In genomic region chr17:67718325-67718941, GRCh38 we compare ENCODE assay signal across 8 cellular contexts. TPM values are rescaled to one million over a fixed set of nuclear protein-coding genes. Genes with fewer than 3 reads are reported as not detected.
A peak's percentile ranks its signal among the peaks of the same experiment; 100 is the strongest.
DNase-seq lines count a peak whose midpoint lies in the region; ATAC-seq, FAIRE-seq and TF ChIP-seq lines count a peak whose summit lies in the region.

No MANE protein-coding gene starts in this region.

- H3K4me3 ChIP-seq in CD8-positive, alpha-beta memory T cell (ENCODE audit: low read length) = peak overlapping the region; percentile 92
- H3K4me3 ChIP-seq in OCI-LY1 (ENCODE audit: low read depth, low read length, poor library complexity, severe bottlenecking) = peak overlapping the region; percentile 91
- peak overlapping the region; percentile 75 for H3K4me3 ChIP-seq in astrocyte of the cerebellum (ENCODE audit: low read depth, low read length)
- peak overlapping the region; percentile 64 to 90 (median 69) for H3K4me3 ChIP-seq in keratinocyte (ENCODE audit: control insufficient read depth in 2 of 3, extremely low read depth in 1 of 3, insufficient read depth in 2 of 3, low read depth in 1 of 3, low read length in 3 of 3)

- H3K27me3 Mint-ChIP-seq in CD8-positive, alpha-beta memory T cell = peaks cover under 1 to 2% of the 10 kb centered on the region in 2 donors

- H3K4me3 Mint-ChIP-seq in CD8-positive, alpha-beta memory T cell = peak overlapping the region; percentile 98 to 100 (median 99)

- peak overlapping the region; percentile 98 for H3K9ac ChIP-seq in OCI-LY1 (ENCODE audit: low read length)
- peak overlapping the region; percentile 96 for H3K9ac ChIP-seq in keratinocyte (ENCODE audit: control insufficient read depth, extremely low read depth, insufficient read depth, low read length)

- peaks cover 6 to 37% (median 9%) of the 10 kb centered on the region in 3 donors for H3K36me3 Mint-ChIP-seq in CD8-positive, alpha-beta memory T cell

- DNase-seq in CD8-positive, alpha-beta memory T cell = peak in 3 of 5 donors; percentile 14 to 33 (median 28)
- DNase-seq in astrocyte of the cerebellum (ENCODE audit: low read depth) = no peak
- no peak for DNase-seq in keratinocyte (ENCODE audit: low read depth, low spot score)
- DNase-seq in stimulated activated CD4-positive, alpha-beta T cell treated with anti-CD3 and anti-CD28 coated beads, Interleukin-2, amount 100 ng/mL, for 4 hours (ENCODE audit: low read depth) = peak; percentile 31
- DNase-seq in NCI-H2171 treated with DMSO at 0.1 percent for 48 hours (lab: John Stamatoyannopoulos, UW) = no peak

- H3F3A ChIP-seq in OCI-LY1 (ENCODE audit: insufficient read depth, low read length) = no peaks in the 10 kb centered on the region

- CTCF ChIA-PET in CD8-positive, alpha-beta memory T cell (lab: Charles Lee) = interaction anchor here (0.6 to 1.6 kb wide), 6 partner anchors 21 to 359 kb away, joined by 3 to 6 read pairs (median 4); partner anchors contain the start of genes BPTF and PSMD12

- H3K9me3 Mint-ChIP-seq in CD8-positive, alpha-beta memory T cell = no peaks in the 10 kb centered on the region

- in situ Hi-C loops in astrocyte of the cerebellum (cut with HindIII; ENCODE audit: low sequenced_read_pairs) = no loop called here

- H3K4me2 ChIP-seq in OCI-LY1 (ENCODE audit: low read length) (peak overlapping the region; percentile 98), keratinocyte (ENCODE audit: control insufficient read depth, extremely low read depth, insufficient read depth, low read depth, low read length) (peak overlapping the region; percentile 96)

- H2AFZ ChIP-seq in OCI-LY1 (ENCODE audit: low read length) (0 out of 2 replicates have a peak overlapping the region, but pooled peaks have one; percentile 23), keratinocyte (ENCODE audit: control insufficient read depth, low read length) (peak overlapping the region; percentile 77)

- H3K9me2 ChIP-seq in OCI-LY1 (ENCODE audit: low read depth, low read length) = no peaks in the 10 kb centered on the region

- dilution Hi-C loops in keratinocyte (cut with MboI; ENCODE audit: extremely low pct_ligation_motif_present, low sequenced_read_pairs) = no loop called here

- peak overlapping the region; percentile 88 for H3K27ac ChIP-seq in CD8-positive, alpha-beta memory T cell (ENCODE audit: low read depth, low read length)
- H3K27ac ChIP-seq in OCI-LY1 (ENCODE audit: low read depth, low read length, poor library complexity, severe bottlenecking) (peak overlapping the region; percentile 79), keratinocyte (ENCODE audit: control insufficient read depth, insufficient read depth, low read length) (peak overlapping the region; percentile 83)

- TF ChIP-seq CTCF in OCI-LY1 (IDR thresholded peaks at IDR 0.05; ENCODE audit: low read length) = no peak
- TF ChIP-seq CTCF in astrocyte of the cerebellum (IDR thresholded peaks at IDR 0.05; ENCODE audit: low read depth, low read length, missing control alignments) = no peak
- TF ChIP-seq CTCF in keratinocyte (optimal IDR thresholded peaks at IDR 0.05 in 1 of 3, IDR thresholded peaks at IDR 0.05 in 1 of 3, conservative IDR thresholded peaks at IDR 0.05 in 1 of 3; ENCODE audit: extremely low read depth in 1 of 3, insufficient read depth in 2 of 3, low read length in 3 of 3) = no peak

- peak; percentile 11 for ATAC-seq in GM21717 (IDR thresholded peaks at IDR 0.05; ENCODE audit: unreplicated experiment)
- no peak for ATAC-seq in HG03565 (IDR thresholded peaks at IDR 0.05; ENCODE audit: unreplicated experiment)

- POLR2A ChIA-PET in CD8-positive, alpha-beta memory T cell (lab: Charles Lee) = interaction anchor here (0.6 to 2.2 kb wide), 2 partner anchors 107 to 359 kb away, joined by 3 to 12 read pairs; partner anchors contain the start of gene BPTF

- H3K9me3 ChIP-seq in CD8-positive, alpha-beta memory T cell (ENCODE audit: low read length) = no peaks in the 10 kb centered on the region
- H3K9me3 ChIP-seq in OCI-LY1 (ENCODE audit: low read length) (no peaks in the 10 kb centered on the region), keratinocyte (ENCODE audit: control insufficient read depth, low read depth, low read length) (no peaks in the 10 kb centered on the region)

- no peak for FAIRE-seq in keratinocyte (lab: Jason Lieb, UNC)

- peaks cover 22% of the 10 kb centered on the region for H3K36me3 ChIP-seq in CD8-positive, alpha-beta memory T cell (ENCODE audit: insufficient read depth, low read length)
- peaks cover 35% of the 10 kb centered on the region for H3K36me3 ChIP-seq in OCI-LY1 (ENCODE audit: insufficient read depth, low read length)
- H3K36me3 ChIP-seq in keratinocyte (ENCODE audit: control insufficient read depth in 2 of 2, extremely low read depth in 1 of 2, insufficient read depth in 2 of 2, low read length in 2 of 2) = peaks cover 10 to 17% of the 10 kb centered on the region in 2 experiments

- H4K20me1 ChIP-seq in OCI-LY1 (ENCODE audit: insufficient read depth, low read length) (no peaks in the 10 kb centered on the region), keratinocyte (ENCODE audit: control insufficient read depth, extremely low read depth, insufficient read depth, low read length) (no peaks in the 10 kb centered on the region)

- no peaks in the 10 kb centered on the region for H3K9me1 ChIP-seq in keratinocyte (ENCODE audit: control insufficient read depth, extremely low read depth, insufficient read depth, low read length)

- H3K27me3 ChIP-seq in CD8-positive, alpha-beta memory T cell (ENCODE audit: insufficient read depth, low read length, poor library complexity, severe bottlenecking) = no peaks in the 10 kb centered on the region
- H3K27me3 ChIP-seq in OCI-LY1 (ENCODE audit: insufficient read depth, low read length) (no peaks in the 10 kb centered on the region), keratinocyte (ENCODE audit: control insufficient read depth, extremely low read depth, insufficient read depth, low read length) (no peaks in the 10 kb centered on the region)

- H3K4me1 Mint-ChIP-seq in CD8-positive, alpha-beta memory T cell = peaks cover 21 to 38% (median 36%) of the 10 kb centered on the region in 3 donors

- peaks cover 19% of the 10 kb centered on the region for H3K4me1 ChIP-seq in CD8-positive, alpha-beta memory T cell (ENCODE audit: insufficient read depth, low read length)
- H3K4me1 ChIP-seq in OCI-LY1 (ENCODE audit: insufficient read depth, low read length, severe bottlenecking) = peaks cover 26% of the 10 kb centered on the region
- peaks cover 9% of the 10 kb centered on the region for H3K4me1 ChIP-seq in keratinocyte (ENCODE audit: control insufficient read depth, extremely low read depth, insufficient read depth, low read length)

- peak overlapping the region; percentile 96 to 100 (median 98) for H3K27ac Mint-ChIP-seq in CD8-positive, alpha-beta memory T cell

- H3K79me2 ChIP-seq in OCI-LY1 (ENCODE audit: insufficient read depth, low read length) (peaks cover 22% of the 10 kb centered on the region), keratinocyte (ENCODE audit: control insufficient read depth, insufficient read depth, low read length) (peaks cover 28% of the 10 kb centered on the region)

RNA-seq across cellular contexts. Expression of gene NOL11, which starts 0.7 kb away (rescaled TPM):
- total RNA-seq in CD8-positive, alpha-beta memory T cell = 100 to 1,000 TPM; 106 to 111 TPM
- 27.2 TPM for polyA plus RNA-seq in CD8-positive, alpha-beta memory T cell
- polyA plus RNA-seq in keratinocyte = 40.3 to 63.0 TPM (median 46.7 TPM) in 3 replicates
- polyA plus RNA-seq in keratinocyte (2011; ENCODE audit: low read depth) = 135 TPM
- polyA plus RNA-seq in keratinocyte (2011; cell fraction: cytosol; rRNA removed) = 20.0 and 42.1 TPM in 2 replicates
- 39.1 and 52.3 TPM in 2 replicates for polyA plus RNA-seq in keratinocyte (2011; cell fraction: nucleus; rRNA removed)
- polyA plus RNA-seq in keratinocyte (2012; ENCODE audit: low replicate concordance) = 29.8 and 48.5 TPM in 2 replicates
- polyA minus RNA-seq in keratinocyte = 10.8 to 43.2 TPM (median 27.0 TPM) in 3 replicates
- 33.6 TPM for polyA minus RNA-seq in keratinocyte (2011; cell fraction: cytosol; rRNA and poly(A)+ RNA removed)
- polyA minus RNA-seq in keratinocyte (2011; cell fraction: nucleus; rRNA and poly(A)+ RNA removed) = 28.2 and 40.2 TPM in 2 replicates

Comparison
In these comparisons a context has a peak if more than half of its experiments do, and no peak if none do; other contexts are left out.
1. DNase-seq: peak in CD8-positive, alpha-beta memory T cell (3 of 5) and stimulated activated CD4-positive, alpha-beta T cell treated with anti-CD3 and anti-CD28 coated beads, Interleukin-2, amount 100 ng/mL, for 4 hours (single experiment); none in astrocyte of the cerebellum (single experiment), keratinocyte (single experiment) and NCI-H2171 treated with DMSO at 0.1 percent for 48 hours (single experiment).
2. Peak in every context shown above with its lines, with median percentiles within 50 percentile points of each other: H3K27ac ChIP-seq and H3K4me3 ChIP-seq.